In the genomic region with DNA sequence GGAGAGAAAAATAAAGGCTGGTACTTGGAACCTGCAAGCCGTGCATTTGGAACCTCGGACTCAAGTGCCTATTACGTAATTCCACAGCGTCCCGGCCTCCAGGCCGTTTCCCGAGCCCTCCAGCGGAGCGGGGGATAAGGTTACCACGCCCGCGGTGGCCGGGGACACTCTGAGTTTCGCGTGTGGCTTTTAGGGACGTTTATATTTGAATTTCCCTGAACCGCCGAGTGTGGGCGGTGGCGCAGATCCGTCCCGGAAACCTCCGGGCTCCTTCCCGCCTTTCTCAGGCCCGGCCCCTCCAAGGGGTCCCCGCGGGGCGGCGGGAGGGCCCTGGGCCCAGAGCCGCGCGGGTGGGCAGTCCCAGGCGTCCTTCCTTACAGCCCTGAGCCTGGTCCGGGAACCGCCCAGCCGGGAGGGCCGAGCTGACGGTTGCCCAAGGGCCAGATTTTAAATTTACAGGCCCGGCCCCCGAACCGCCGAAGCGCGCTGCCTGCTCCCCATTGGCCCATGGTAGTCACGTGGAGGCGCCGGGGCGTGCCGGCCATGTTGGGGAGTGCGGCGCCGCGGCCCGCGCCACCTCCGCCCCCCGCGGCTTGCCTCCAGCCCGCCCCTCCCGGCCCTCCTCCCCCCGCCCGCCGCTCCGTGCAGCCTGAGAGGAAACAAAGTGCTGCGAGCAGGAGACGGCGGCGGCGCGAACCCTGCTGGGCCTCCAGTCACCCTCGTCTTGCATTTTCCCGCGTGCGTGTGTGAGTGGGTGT, we compare ENCODE assay signal across 1 cellular context.
TF ChIP-seq lines count a peak whose summit lies in the region.

A gene with protein sequence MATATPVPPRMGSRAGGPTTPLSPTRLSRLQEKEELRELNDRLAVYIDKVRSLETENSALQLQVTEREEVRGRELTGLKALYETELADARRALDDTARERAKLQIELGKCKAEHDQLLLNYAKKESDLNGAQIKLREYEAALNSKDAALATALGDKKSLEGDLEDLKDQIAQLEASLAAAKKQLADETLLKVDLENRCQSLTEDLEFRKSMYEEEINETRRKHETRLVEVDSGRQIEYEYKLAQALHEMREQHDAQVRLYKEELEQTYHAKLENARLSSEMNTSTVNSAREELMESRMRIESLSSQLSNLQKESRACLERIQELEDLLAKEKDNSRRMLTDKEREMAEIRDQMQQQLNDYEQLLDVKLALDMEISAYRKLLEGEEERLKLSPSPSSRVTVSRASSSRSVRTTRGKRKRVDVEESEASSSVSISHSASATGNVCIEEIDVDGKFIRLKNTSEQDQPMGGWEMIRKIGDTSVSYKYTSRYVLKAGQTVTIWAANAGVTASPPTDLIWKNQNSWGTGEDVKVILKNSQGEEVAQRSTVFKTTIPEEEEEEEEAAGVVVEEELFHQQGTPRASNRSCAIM (plus strand): TSS at position 638 of the 758 bp plus-strand sequence. CDS start 373 bp downstream, outside the sequence.

TF ChIP-seq in HepG2, 621 proteins besides CTCF, POLR2A, EP300 and RAD21 (continued from another document and continues in another):
- TF ChIP-seq, protein P1, sequence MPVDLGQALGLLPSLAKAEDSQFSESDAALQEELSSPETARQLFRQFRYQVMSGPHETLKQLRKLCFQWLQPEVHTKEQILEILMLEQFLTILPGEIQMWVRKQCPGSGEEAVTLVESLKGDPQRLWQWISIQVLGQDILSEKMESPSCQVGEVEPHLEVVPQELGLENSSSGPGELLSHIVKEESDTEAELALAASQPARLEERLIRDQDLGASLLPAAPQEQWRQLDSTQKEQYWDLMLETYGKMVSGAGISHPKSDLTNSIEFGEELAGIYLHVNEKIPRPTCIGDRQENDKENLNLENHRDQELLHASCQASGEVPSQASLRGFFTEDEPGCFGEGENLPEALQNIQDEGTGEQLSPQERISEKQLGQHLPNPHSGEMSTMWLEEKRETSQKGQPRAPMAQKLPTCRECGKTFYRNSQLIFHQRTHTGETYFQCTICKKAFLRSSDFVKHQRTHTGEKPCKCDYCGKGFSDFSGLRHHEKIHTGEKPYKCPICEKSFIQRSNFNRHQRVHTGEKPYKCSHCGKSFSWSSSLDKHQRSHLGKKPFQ (CRISPR knock-in tag; IDR thresholded peaks at IDR 0.05; ENCODE audit: insufficient replicate concordance), result peak; percentile 39
- TF ChIP-seq, protein P2, sequence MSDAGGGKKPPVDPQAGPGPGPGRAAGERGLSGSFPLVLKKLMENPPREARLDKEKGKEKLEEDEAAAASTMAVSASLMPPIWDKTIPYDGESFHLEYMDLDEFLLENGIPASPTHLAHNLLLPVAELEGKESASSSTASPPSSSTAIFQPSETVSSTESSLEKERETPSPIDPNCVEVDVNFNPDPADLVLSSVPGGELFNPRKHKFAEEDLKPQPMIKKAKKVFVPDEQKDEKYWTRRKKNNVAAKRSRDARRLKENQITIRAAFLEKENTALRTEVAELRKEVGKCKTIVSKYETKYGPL (CRISPR knock-in tag; IDR thresholded peaks at IDR 0.05), result peak; percentile 87
- TF ChIP-seq, protein P3, sequence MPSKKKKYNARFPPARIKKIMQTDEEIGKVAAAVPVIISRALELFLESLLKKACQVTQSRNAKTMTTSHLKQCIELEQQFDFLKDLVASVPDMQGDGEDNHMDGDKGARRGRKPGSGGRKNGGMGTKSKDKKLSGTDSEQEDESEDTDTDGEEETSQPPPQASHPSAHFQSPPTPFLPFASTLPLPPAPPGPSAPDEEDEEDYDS (CRISPR knock-in tag; IDR thresholded peaks at IDR 0.05), result 0 out of 2 replicates have a peak, but pooled peaks have one; percentile 14
- TF ChIP-seq, protein P4, sequence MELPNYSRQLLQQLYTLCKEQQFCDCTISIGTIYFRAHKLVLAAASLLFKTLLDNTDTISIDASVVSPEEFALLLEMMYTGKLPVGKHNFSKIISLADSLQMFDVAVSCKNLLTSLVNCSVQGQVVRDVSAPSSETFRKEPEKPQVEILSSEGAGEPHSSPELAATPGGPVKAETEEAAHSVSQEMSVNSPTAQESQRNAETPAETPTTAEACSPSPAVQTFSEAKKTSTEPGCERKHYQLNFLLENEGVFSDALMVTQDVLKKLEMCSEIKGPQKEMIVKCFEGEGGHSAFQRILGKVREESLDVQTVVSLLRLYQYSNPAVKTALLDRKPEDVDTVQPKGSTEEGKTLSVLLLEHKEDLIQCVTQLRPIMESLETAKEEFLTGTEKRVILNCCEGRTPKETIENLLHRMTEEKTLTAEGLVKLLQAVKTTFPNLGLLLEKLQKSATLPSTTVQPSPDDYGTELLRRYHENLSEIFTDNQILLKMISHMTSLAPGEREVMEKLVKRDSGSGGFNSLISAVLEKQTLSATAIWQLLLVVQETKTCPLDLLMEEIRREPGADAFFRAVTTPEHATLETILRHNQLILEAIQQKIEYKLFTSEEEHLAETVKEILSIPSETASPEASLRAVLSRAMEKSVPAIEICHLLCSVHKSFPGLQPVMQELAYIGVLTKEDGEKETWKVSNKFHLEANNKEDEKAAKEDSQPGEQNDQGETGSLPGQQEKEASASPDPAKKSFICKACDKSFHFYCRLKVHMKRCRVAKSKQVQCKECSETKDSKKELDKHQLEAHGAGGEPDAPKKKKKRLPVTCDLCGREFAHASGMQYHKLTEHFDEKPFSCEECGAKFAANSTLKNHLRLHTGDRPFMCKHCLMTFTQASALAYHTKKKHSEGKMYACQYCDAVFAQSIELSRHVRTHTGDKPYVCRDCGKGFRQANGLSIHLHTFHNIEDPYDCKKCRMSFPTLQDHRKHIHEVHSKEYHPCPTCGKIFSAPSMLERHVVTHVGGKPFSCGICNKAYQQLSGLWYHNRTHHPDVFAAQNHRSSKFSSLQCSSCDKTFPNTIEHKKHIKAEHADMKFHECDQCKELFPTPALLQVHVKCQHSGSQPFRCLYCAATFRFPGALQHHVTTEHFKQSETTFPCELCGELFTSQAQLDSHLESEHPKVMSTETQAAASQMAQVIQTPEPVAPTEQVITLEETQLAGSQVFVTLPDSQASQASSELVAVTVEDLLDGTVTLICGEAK (IDR thresholded peaks at IDR 0.05), result no peak
- TF ChIP-seq, protein P4 (CRISPR knock-in tag; IDR thresholded peaks at IDR 0.05), result 0 out of 2 replicates have a peak, but pooled peaks have one; percentile 35
- TF ChIP-seq, protein P5, sequence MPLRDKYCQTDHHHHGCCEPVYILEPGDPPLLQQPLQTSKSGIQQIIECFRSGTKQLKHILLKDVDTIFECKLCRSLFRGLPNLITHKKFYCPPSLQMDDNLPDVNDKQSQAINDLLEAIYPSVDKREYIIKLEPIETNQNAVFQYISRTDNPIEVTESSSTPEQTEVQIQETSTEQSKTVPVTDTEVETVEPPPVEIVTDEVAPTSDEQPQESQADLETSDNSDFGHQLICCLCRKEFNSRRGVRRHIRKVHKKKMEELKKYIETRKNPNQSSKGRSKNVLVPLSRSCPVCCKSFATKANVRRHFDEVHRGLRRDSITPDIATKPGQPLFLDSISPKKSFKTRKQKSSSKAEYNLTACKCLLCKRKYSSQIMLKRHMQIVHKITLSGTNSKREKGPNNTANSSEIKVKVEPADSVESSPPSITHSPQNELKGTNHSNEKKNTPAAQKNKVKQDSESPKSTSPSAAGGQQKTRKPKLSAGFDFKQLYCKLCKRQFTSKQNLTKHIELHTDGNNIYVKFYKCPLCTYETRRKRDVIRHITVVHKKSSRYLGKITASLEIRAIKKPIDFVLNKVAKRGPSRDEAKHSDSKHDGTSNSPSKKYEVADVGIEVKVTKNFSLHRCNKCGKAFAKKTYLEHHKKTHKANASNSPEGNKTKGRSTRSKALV (CRISPR knock-in tag; IDR thresholded peaks at IDR 0.05), result peak; percentile 67; the same call in 1 of the 2 replicates
- TF ChIP-seq ZNF232 (CRISPR knock-in tag; IDR thresholded peaks at IDR 0.05; ENCODE audit: borderline replicate concordance) (peak; percentile 30; the same call in 1 of the 2 replicates), TEAD3 (CRISPR knock-in tag; optimal IDR thresholded peaks at IDR 0.05; ENCODE audit: borderline replicate concordance) (no peak), ZNF563 (CRISPR knock-in tag; IDR thresholded peaks at IDR 0.05) (no peak), ZFP36 (IDR thresholded peaks at IDR 0.05; ENCODE audit: borderline replicate concordance, low read depth, low read length, partially characterized antibody) (no peak), ETV6 (CRISPR knock-in tag; conservative IDR thresholded peaks at IDR 0.05) (no peak), JDP2 (CRISPR knock-in tag; IDR thresholded peaks at IDR 0.05; ENCODE audit: borderline replicate concordance) (no peak; the same call in 1 of the 2 replicates), MED1 (CRISPR knock-in tag; IDR thresholded peaks at IDR 0.05) (peak; percentile 52; the same call in 1 of the 2 replicates), NFYB (CRISPR knock-in tag; IDR thresholded peaks at IDR 0.05) (peak; percentile 82), SCMH1 (CRISPR knock-in tag; IDR thresholded peaks at IDR 0.05; ENCODE audit: borderline replicate concordance) (no peak), PAF1 (CRISPR knock-in tag; IDR thresholded peaks at IDR 0.05) (no peak), ZNF619 (CRISPR knock-in tag; IDR thresholded peaks at IDR 0.05) (no peak)
- TF ChIP-seq, protein P6, sequence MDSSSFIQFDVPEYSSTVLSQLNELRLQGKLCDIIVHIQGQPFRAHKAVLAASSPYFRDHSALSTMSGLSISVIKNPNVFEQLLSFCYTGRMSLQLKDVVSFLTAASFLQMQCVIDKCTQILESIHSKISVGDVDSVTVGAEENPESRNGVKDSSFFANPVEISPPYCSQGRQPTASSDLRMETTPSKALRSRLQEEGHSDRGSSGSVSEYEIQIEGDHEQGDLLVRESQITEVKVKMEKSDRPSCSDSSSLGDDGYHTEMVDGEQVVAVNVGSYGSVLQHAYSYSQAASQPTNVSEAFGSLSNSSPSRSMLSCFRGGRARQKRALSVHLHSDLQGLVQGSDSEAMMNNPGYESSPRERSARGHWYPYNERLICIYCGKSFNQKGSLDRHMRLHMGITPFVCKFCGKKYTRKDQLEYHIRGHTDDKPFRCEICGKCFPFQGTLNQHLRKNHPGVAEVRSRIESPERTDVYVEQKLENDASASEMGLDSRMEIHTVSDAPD (CRISPR knock-in tag; IDR thresholded peaks at IDR 0.05), result no peak
- TF ChIP-seq, protein P7, sequence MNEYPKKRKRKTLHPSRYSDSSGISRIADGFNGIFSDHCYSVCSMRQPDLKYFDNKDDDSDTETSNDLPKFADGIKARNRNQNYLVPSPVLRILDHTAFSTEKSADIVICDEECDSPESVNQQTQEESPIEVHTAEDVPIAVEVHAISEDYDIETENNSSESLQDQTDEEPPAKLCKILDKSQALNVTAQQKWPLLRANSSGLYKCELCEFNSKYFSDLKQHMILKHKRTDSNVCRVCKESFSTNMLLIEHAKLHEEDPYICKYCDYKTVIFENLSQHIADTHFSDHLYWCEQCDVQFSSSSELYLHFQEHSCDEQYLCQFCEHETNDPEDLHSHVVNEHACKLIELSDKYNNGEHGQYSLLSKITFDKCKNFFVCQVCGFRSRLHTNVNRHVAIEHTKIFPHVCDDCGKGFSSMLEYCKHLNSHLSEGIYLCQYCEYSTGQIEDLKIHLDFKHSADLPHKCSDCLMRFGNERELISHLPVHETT (CRISPR knock-in tag; conservative IDR thresholded peaks at IDR 0.05), result no peak; the same call in 1 of the 2 replicates
- TF ChIP-seq, protein P8, sequence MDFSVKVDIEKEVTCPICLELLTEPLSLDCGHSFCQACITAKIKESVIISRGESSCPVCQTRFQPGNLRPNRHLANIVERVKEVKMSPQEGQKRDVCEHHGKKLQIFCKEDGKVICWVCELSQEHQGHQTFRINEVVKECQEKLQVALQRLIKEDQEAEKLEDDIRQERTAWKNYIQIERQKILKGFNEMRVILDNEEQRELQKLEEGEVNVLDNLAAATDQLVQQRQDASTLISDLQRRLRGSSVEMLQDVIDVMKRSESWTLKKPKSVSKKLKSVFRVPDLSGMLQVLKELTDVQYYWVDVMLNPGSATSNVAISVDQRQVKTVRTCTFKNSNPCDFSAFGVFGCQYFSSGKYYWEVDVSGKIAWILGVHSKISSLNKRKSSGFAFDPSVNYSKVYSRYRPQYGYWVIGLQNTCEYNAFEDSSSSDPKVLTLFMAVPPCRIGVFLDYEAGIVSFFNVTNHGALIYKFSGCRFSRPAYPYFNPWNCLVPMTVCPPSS (IDR thresholded peaks at IDR 0.05), result no peak
- TF ChIP-seq, protein P9, sequence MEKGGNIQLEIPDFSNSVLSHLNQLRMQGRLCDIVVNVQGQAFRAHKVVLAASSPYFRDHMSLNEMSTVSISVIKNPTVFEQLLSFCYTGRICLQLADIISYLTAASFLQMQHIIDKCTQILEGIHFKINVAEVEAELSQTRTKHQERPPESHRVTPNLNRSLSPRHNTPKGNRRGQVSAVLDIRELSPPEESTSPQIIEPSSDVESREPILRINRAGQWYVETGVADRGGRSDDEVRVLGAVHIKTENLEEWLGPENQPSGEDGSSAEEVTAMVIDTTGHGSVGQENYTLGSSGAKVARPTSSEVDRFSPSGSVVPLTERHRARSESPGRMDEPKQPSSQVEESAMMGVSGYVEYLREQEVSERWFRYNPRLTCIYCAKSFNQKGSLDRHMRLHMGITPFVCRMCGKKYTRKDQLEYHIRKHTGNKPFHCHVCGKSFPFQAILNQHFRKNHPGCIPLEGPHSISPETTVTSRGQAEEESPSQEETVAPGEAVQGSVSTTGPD (CRISPR knock-in tag; IDR thresholded peaks at IDR 0.05), result no peak
- TF ChIP-seq, protein P10, sequence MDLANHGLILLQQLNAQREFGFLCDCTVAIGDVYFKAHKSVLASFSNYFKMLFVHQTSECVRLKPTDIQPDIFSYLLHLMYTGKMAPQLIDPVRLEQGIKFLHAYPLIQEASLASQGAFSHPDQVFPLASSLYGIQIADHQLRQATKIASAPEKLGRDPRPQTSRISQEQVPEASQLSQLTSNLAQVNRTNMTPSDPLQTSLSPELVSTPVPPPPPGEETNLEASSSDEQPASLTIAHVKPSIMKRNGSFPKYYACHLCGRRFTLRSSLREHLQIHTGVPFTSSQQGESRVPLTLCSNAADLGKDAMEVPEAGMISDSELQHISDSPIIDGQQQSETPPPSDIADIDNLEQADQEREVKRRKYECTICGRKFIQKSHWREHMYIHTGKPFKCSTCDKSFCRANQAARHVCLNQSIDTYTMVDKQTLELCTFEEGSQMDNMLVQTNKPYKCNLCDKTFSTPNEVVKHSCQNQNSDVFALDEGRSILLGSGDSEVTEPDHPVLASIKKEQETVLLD (CRISPR knock-in tag; IDR thresholded peaks at IDR 0.05; ENCODE audit: low read depth), result peak; percentile 84
